Comparison of ENCODE assay signal across 26 cellular contexts in the genomic region with DNA sequence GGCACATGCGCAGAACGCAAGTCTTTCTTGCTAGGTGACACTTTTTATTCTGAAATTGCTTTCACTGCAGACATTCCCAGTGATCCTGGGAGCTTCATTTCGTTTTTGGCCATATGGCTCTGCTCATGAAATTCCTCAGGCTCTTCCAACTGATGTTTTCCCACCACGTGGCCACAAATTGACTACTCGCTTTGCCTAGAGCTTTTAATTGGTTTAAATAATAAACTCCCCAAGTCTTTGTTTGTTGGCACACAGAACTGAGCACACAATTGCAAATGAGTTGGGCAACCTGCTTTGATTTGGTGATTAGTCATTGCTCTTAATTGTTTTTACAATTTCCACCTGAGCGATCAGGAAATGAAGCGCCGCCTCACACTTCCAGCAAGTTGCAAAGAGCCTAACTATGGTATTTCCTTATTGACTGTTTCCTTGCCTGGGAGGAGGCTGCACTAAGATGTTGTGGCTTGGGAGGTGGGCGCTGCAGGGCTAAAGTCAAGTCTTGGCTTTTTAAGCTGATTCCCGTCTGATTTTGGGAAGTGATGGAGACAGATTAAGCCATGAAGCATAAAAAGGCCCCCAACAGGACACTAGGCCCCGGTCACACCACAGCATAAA.
DNase-seq lines count a peak whose midpoint lies in the region; FAIRE-seq and TF ChIP-seq lines count a peak whose summit lies in the region.
"Had no signal": no experiment of that assay in that cellular context is flagged by ENCODE, and none has a peak within 500 bp of the region (broad histone marks: within the 10 kb centered on the region; RNA-seq: fewer than 3 reads in every experiment).

No MANE protein-coding gene starts in this region.

- H3K4me1 ChIP-seq in HUES64 (ENCODE audit: insufficient read depth, low read length) (peaks cover 28% of the 10 kb centered on the region), H1 (replicated peaks in 1 of 4; ENCODE audit: control insufficient read depth in 3 of 4, insufficient read depth in 4 of 4, low read length in 3 of 4) (peaks cover 0 to 10% (median 2%) of the 10 kb centered on the region in 4 experiments; a peak in 2 of 7 replicates), mesendoderm (ENCODE audit: control insufficient read depth, low read depth, low read length) (no peaks in the 10 kb centered on the region)
- H3K4me1 ChIP-seq: BLaER1 treated with 17β-estradiol and CSF1 and Interleukin-3, amounts not matched to agents 10 nM and 100 nM; SJCRH30 had no signal

- H3K56ac ChIP-seq in H1 (replicated peaks; ENCODE audit: insufficient read length, low read depth, low read length) = no peak overlapping the region
- H3K56ac ChIP-seq in mesendoderm (ENCODE audit: low read length) = peak overlapping the region; percentile 25

- peak; percentile 7 for FAIRE-seq in H1 (lab: Jason Lieb, UNC)
- FAIRE-seq: A204.1, GM12892 had no signal

- no peak overlapping the region for H3K27ac Mint-ChIP-seq in MCF 10A (ENCODE audit: low read depth, unreplicated experiment)
- H3K27ac Mint-ChIP-seq: CD4-positive, alpha-beta T cell; T-cell had no signal

- 0 out of 2 replicates have a peak overlapping the region, but pooled peaks have one; percentile 32 for H2BK20ac ChIP-seq in H1 (ENCODE audit: low read length)

- TF ChIP-seq CTCF in H1 (IDR thresholded peaks at IDR 0.05; ENCODE audit: control extremely low read depth in 1 of 3, insufficient read depth in 1 of 3, low read depth in 1 of 3, low read length in 3 of 3) (no peak), MCF 10A (IDR thresholded peaks at IDR 0.05; ENCODE audit: unreplicated experiment) (no peak)

- no peaks in the 10 kb centered on the region for H3K79me1 ChIP-seq in H1 (ENCODE audit: low read depth, low read length)
- no peaks in the 10 kb centered on the region for H3K79me1 ChIP-seq in mesendoderm (ENCODE audit: low read length)

- TF ChIP-seq POLR2A in H1 (IDR thresholded peaks at IDR 0.05; ENCODE audit: control extremely low read depth in 1 of 2, low read depth in 2 of 2, low read length in 2 of 2) = no peak

- H3K27me3 Mint-ChIP-seq in MCF 10A (ENCODE audit: insufficient read depth, unreplicated experiment) = no peaks in the 10 kb centered on the region

- H3K9me3 ChIP-seq in HUES64 (ENCODE audit: insufficient read depth, low read depth, low read length) (no peaks in the 10 kb centered on the region), H1 (ENCODE audit: insufficient read depth in 2 of 2, low read depth in 1 of 2, low read length in 1 of 2) (no peaks in the 10 kb centered on the region), MG63 (no peaks in the 10 kb centered on the region)
- H3K9me3 ChIP-seq: BLaER1 treated with 17β-estradiol and CSF1 and Interleukin-3, amounts not matched to agents 10 nM and 100 nM; SJCRH30 had no signal

- H4K20me1 ChIP-seq in H1 (replicated peaks in 1 of 2; ENCODE audit: control insufficient read depth in 1 of 2, insufficient read depth in 2 of 2, low read length in 2 of 2) = no peaks in the 10 kb centered on the region
- H4K20me1 ChIP-seq: BLaER1 treated with 17β-estradiol and CSF1 and Interleukin-3, amounts not matched to agents 10 nM and 100 nM had no signal

- H3K4me3 Mint-ChIP-seq in MCF 10A (ENCODE audit: unreplicated experiment) = no peak overlapping the region
- H3K4me3 Mint-ChIP-seq: CD4-positive, alpha-beta T cell; T-cell had no signal

- peak overlapping the region; percentile 65 for H4K91ac ChIP-seq in H1 (replicated peaks; ENCODE audit: insufficient read length, low read length)

- no peak overlapping the region for H3K4me3 ChIP-seq in HUES64 (ENCODE audit: low read length)
- H3K4me3 ChIP-seq in H1 (ENCODE audit: extremely low read depth in 1 of 4, insufficient read depth in 2 of 4, low read depth in 3 of 4, low read length in 4 of 4) = no peak overlapping the region
- no peak overlapping the region for H3K4me3 ChIP-seq in mesendoderm (ENCODE audit: low read length)
- no peak overlapping the region for H3K4me3 ChIP-seq in MG63
- H3K4me3 ChIP-seq: BLaER1 treated with 17β-estradiol and CSF1 and Interleukin-3, amounts not matched to agents 10 nM and 100 nM; PC-9; SJCRH30 had no signal

- 0 out of 2 replicates have a peak overlapping the region, but pooled peaks have one; percentile 13 for H2AFZ ChIP-seq in H1 (ENCODE audit: low read length)
- H2AFZ ChIP-seq: PC-9 had no signal

- peak overlapping the region in 1 of 2 experiments; percentile 34; a peak in 1 of 4 replicates for H3K4me2 ChIP-seq in H1 (ENCODE audit: insufficient read depth in 1 of 2, low read depth in 2 of 2, low read length in 2 of 2)
- no peak overlapping the region for H3K4me2 ChIP-seq in mesendoderm (ENCODE audit: low read length)
- H3K4me2 ChIP-seq: BLaER1 treated with 17β-estradiol and CSF1 and Interleukin-3, amounts not matched to agents 10 nM and 100 nM; PC-9 had no signal

- no peaks in the 10 kb centered on the region for H3K23me2 ChIP-seq in H1 (ENCODE audit: low read depth, low read length)

- H2BK12ac ChIP-seq in H1 (ENCODE audit: low read depth, low read length) = no peak overlapping the region

- POLR2A ChIA-PET in H1 (lab: Charles Lee; ENCODE audit: partially characterized antibody) = no interaction called here
- POLR2A ChIA-PET in MCF 10A (lab: Yijun Ruan, JAX) = no interaction called here

- H3K9ac ChIP-seq in HUES64 (ENCODE audit: low read depth, low read length) (0 out of 2 replicates have a peak overlapping the region, but pooled peaks have one; percentile 9), H1 (replicated peaks in 1 of 4; ENCODE audit: extremely low read depth in 1 of 4, low read depth in 3 of 4, low read length in 3 of 4) (no peak overlapping the region), mesendoderm (ENCODE audit: low read length) (no peak overlapping the region)
- H3K9ac ChIP-seq: BLaER1 treated with 17β-estradiol and CSF1 and Interleukin-3, amounts not matched to agents 10 nM and 100 nM had no signal

- H3K36me3 ChIP-seq in HUES64 (ENCODE audit: insufficient read depth, low read length) (no peaks in the 10 kb centered on the region), H1 (ENCODE audit: control insufficient read depth in 2 of 4, insufficient read depth in 4 of 4, low read length in 3 of 4) (no peaks in the 10 kb centered on the region), mesendoderm (ENCODE audit: control insufficient read depth, insufficient read depth, low read length) (no peaks in the 10 kb centered on the region), MG63 (no peaks in the 10 kb centered on the region)
- H3K36me3 ChIP-seq: BLaER1 treated with 17β-estradiol and CSF1 and Interleukin-3, amounts not matched to agents 10 nM and 100 nM; SJCRH30 had no signal

- H2AK5ac ChIP-seq in H1 (ENCODE audit: low read depth, low read length) (no peak overlapping the region), mesendoderm (ENCODE audit: low read length) (no peak overlapping the region)

- H2BK120ac ChIP-seq in H1 (replicated peaks; ENCODE audit: low read depth, low read length) (peak overlapping the region; percentile 33), mesendoderm (ENCODE audit: low read depth, low read length) (no peak overlapping the region)

- intact Hi-C loops in MCF 10A (cut with micrococcal nuclease) = no loop called here

- DNase-seq in ELF-1 (ENCODE audit: low read depth, low spot score) (peak; percentile 53), H1 (ENCODE audit: low read depth in 1 of 2, low spot score in 2 of 2) (peak in 1 of 2 experiments; percentile 19), mesendoderm (peak; percentile 22), MG63 (no peak), MCF 10A (ENCODE audit: unreplicated experiment) (no peak), NCI-H1694 treated with DMSO at 0.1 percent for 48 hours (lab: John Stamatoyannopoulos, UW) (no peak)
- DNase-seq: CD4-positive, alpha-beta T cell; DMS 273 treated with DMSO at 0.1 percent for 48 hours; DMS79; EL; H7; KBM-7; MM.1S; NCI-H1694; NCI-H2081; NCI-H2171; NCI-H226; NCI-H510A treated with DMSO at 0.1 percent for 48 hours; NCI-H774; PC-9; SJCRH30; T-cell had no signal

- H3K4ac ChIP-seq in H1 (replicated peaks; ENCODE audit: insufficient read length, low read depth, low read length) = no peak overlapping the region
- no peak overlapping the region for H3K4ac ChIP-seq in mesendoderm (ENCODE audit: low read depth, low read length)

- no peaks in the 10 kb centered on the region for H3K4me1 Mint-ChIP-seq in MCF 10A (ENCODE audit: insufficient read depth, unreplicated experiment)
- H3K4me1 Mint-ChIP-seq: T-cell had no signal

- H3K79me2 ChIP-seq in H1 (ENCODE audit: control insufficient read depth in 1 of 2, insufficient read depth in 2 of 2, low read length in 2 of 2) (no peaks in the 10 kb centered on the region), mesendoderm (ENCODE audit: control insufficient read depth, insufficient read depth, low read length) (no peaks in the 10 kb centered on the region)

- H3K23ac ChIP-seq in H1 (ENCODE audit: insufficient read length) (no peak overlapping the region), mesendoderm (ENCODE audit: low read length) (no peak overlapping the region)

- H3K27ac ChIP-seq in HUES64 (ENCODE audit: low read depth, low read length) (peak overlapping the region; percentile 35), H1 (ENCODE audit: low read depth, low read length) (no peak overlapping the region), mesendoderm (ENCODE audit: low read depth, low read length) (no peak overlapping the region)
- H3K27ac ChIP-seq: BLaER1 treated with 17β-estradiol and CSF1 and Interleukin-3, amounts not matched to agents 10 nM and 100 nM; PC-9; SJCRH30 had no signal

- CTCF ChIA-PET in H1 (lab: Charles Lee; ENCODE audit: partially characterized antibody) (no interaction called here), MCF 10A (lab: Yijun Ruan, JAX) (interaction anchor here (0.6 kb wide), 1 partner anchor 225 kb away, joined by 3 read pairs; no protein-coding TSS in a partner anchor)

- no peak for TF ChIP-seq EP300 in H1 (IDR thresholded peaks at IDR 0.05; ENCODE audit: borderline replicate concordance in 1 of 2, low read depth in 2 of 2, low read length in 2 of 2)

- H3K9me3 Mint-ChIP-seq in MCF 10A (ENCODE audit: unreplicated experiment) = peaks cover 25% of the 10 kb centered on the region
- H3K9me3 Mint-ChIP-seq: T-cell had no signal

- WGBS in HUES64 = 40% methylated on average over 10 of the region's 11 CpGs
- 29% methylated on average over 7 of the region's 11 CpGs; no CpG with 5 or more reads in 1 of the 2 experiments for WGBS in H1 (ENCODE audit: extremely low coverage in 1 of 2, insufficient coverage in 1 of 2, insufficient read length in 1 of 2, insufficient replicate concordance in 2 of 2, low coverage in 1 of 2, low lambda C conversion rate in 2 of 2, missing lambda C conversion rate in 1 of 2), 2 experiments
- WGBS in mesendoderm (ENCODE audit: extremely low coverage, insufficient coverage, low lambda C conversion rate) = no CpG with 5 or more reads among the region's 11 CpGs

- H2BK15ac ChIP-seq in H1 (ENCODE audit: low read length) = no peak overlapping the region
- no peak overlapping the region for H2BK15ac ChIP-seq in mesendoderm (replicated peaks; ENCODE audit: low read depth)

- H3K27me3 ChIP-seq in HUES64 (ENCODE audit: insufficient read depth, low read length) = no peaks in the 10 kb centered on the region
- no peaks in the 10 kb centered on the region for H3K27me3 ChIP-seq in H1 (replicated peaks in 1 of 4; ENCODE audit: control insufficient read depth in 3 of 4, extremely low read depth in 1 of 4, insufficient read depth in 3 of 4, low read length in 3 of 4)
- no peaks in the 10 kb centered on the region for H3K27me3 ChIP-seq in mesendoderm (ENCODE audit: insufficient read depth, low read length, poor library complexity)
- no peaks in the 10 kb centered on the region for H3K27me3 ChIP-seq in MG63
- H3K27me3 ChIP-seq: SJCRH30 had no signal

- no peak overlapping the region for H4K5ac ChIP-seq in H1 (ENCODE audit: insufficient read length, low read depth, low read length)
- no peak overlapping the region for H4K5ac ChIP-seq in mesendoderm (ENCODE audit: low read length)

- H4K8ac ChIP-seq in H1 (ENCODE audit: extremely low read depth, insufficient read depth, low read length) (no peak overlapping the region), mesendoderm (ENCODE audit: low read depth, low read length) (no peak overlapping the region)

- no peak for TF ChIP-seq RAD21 in H1 (IDR thresholded peaks at IDR 0.05 in 1 of 2, conservative IDR thresholded peaks at IDR 0.05 in 1 of 2; ENCODE audit: low read depth in 2 of 2, low read length in 2 of 2)

- H3K14ac ChIP-seq in H1 (ENCODE audit: insufficient read length) = no peak overlapping the region

- H3K18ac ChIP-seq in H1 (ENCODE audit: extremely low read depth, low read length) (no peak overlapping the region; the same call in 1 of the 2 replicates), mesendoderm (ENCODE audit: low read length) (peak overlapping the region; percentile 60)

- peak overlapping the region; percentile 52; the same call in 1 of the 2 replicates for H2BK5ac ChIP-seq in H1 (ENCODE audit: low read depth, low read length)
- no peak overlapping the region for H2BK5ac ChIP-seq in mesendoderm (ENCODE audit: low read length)

- no peaks in the 10 kb centered on the region for H3K36me3 Mint-ChIP-seq in MCF 10A (ENCODE audit: insufficient read depth, unreplicated experiment)
- H3K36me3 Mint-ChIP-seq: T-cell had no signal

- BruUV-seq in MCF 10A (replicated peaks; lab: Mats Ljungman, UMichigan) = no TSS peak

Comparison
In these comparisons a context has a peak if more than half of its experiments do, and no peak if none do; other contexts are left out.
1. DNase-seq: peak in ELF-1 (single experiment) and mesendoderm (single experiment); none in MG63 (single experiment), MCF 10A (single experiment) and NCI-H1694 treated with DMSO at 0.1 percent for 48 hours (single experiment).